Comparison of ENCODE assay signal across 3 cellular contexts in the genomic region with DNA sequence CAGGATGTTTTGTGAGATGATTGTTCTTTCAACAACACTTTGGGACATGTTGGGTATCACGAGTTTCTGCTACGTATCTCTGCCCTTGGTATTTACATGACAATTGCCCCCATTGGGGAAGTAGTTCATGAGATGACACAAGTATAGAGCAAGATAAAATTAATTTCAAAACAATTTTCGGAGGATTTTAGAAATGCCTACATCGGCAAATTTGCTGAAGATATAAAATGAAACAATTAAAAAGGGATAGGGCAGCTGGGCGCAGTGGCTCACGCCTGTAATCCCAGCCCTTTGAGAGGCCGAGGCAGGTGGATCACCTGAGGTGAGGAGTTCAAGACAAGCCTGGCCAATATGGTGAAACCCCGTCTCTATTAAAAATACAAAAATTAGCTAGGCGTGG.
TF ChIP-seq lines count a peak whose summit lies in the region.

No MANE protein-coding gene starts in this region.

TF ChIP-seq in A549, 52 proteins besides CTCF, POLR2A, EP300 and RAD21:
- TF ChIP-seq HOXA7 (CRISPR knock-in tag; IDR thresholded peaks at IDR 0.05) (no peak), KDM5A (IDR thresholded peaks at IDR 0.05) (no peak), MAFK (IDR thresholded peaks at IDR 0.05; ENCODE audit: partially characterized antibody) (peak; percentile 78), TP53 (CRISPR knock-in tag; IDR thresholded peaks at IDR 0.05) (no peak), NFE2L2 (conservative IDR thresholded peaks at IDR 0.05; ENCODE audit: low read length) (no peak), ZC3H11A (IDR thresholded peaks at IDR 0.05) (no peak)
- TF ChIP-seq, protein P1, sequence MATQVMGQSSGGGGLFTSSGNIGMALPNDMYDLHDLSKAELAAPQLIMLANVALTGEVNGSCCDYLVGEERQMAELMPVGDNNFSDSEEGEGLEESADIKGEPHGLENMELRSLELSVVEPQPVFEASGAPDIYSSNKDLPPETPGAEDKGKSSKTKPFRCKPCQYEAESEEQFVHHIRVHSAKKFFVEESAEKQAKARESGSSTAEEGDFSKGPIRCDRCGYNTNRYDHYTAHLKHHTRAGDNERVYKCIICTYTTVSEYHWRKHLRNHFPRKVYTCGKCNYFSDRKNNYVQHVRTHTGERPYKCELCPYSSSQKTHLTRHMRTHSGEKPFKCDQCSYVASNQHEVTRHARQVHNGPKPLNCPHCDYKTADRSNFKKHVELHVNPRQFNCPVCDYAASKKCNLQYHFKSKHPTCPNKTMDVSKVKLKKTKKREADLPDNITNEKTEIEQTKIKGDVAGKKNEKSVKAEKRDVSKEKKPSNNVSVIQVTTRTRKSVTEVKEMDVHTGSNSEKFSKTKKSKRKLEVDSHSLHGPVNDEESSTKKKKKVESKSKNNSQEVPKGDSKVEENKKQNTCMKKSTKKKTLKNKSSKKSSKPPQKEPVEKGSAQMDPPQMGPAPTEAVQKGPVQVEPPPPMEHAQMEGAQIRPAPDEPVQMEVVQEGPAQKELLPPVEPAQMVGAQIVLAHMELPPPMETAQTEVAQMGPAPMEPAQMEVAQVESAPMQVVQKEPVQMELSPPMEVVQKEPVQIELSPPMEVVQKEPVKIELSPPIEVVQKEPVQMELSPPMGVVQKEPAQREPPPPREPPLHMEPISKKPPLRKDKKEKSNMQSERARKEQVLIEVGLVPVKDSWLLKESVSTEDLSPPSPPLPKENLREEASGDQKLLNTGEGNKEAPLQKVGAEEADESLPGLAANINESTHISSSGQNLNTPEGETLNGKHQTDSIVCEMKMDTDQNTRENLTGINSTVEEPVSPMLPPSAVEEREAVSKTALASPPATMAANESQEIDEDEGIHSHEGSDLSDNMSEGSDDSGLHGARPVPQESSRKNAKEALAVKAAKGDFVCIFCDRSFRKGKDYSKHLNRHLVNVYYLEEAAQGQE (IDR thresholded peaks at IDR 0.05): no peak

TF ChIP-seq in IMR-90, 13 proteins besides CTCF, POLR2A, EP300 and RAD21:
- TF ChIP-seq MAFK (IDR thresholded peaks at IDR 0.05; ENCODE audit: low read depth, low read length) (peak; percentile 93), NFE2L2 (IDR thresholded peaks at IDR 0.05; ENCODE audit: low read depth, low read length) (no peak)

TF ChIP-seq in H1, 55 proteins besides CTCF, POLR2A, EP300 and RAD21:
- TF ChIP-seq CREB1 (IDR thresholded peaks at IDR 0.05): no peak
- TF ChIP-seq MAFK (IDR thresholded peaks at IDR 0.05; ENCODE audit: low read depth, low read length): peak; percentile 33; the same call in 1 of the 2 replicates
